Comparison of ENCODE assay signal across 20 cellular contexts in the genomic region with DNA sequence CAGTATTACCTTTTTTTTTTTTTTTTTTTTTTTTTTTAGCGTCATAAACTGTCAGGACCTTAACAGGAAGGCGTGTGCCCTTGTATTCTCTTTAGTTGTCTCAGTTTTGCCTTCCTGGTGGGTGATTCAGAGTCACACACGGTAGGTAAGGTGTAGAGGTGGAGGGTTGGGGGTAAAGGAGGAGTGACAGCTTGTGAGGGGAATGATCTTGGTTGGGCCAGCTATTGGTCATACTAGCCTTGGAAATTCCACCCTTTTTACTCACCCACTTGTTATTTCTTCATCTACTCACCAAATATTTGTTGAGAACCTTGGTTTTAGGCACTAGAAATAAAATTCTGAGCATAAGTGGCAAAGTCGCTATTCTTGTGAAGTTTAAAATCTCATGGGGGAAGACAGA. TPM values are rescaled to one million over a fixed set of nuclear protein-coding genes. Genes with fewer than 3 reads are reported as not detected.
A peak's percentile ranks its signal among the peaks of the same experiment; 100 is the strongest.
DNase-seq lines count a peak whose midpoint lies in the region; ATAC-seq and TF ChIP-seq lines count a peak whose summit lies in the region.
"Had no signal": no experiment of that assay in that cellular context is flagged by ENCODE, and none has a peak within 500 bp of the region (broad histone marks: within the 10 kb centered on the region; RNA-seq: fewer than 3 reads in every experiment).

No MANE protein-coding gene starts in this region.

- no peaks in the 10 kb centered on the region for H3F3A ChIP-seq in PC-3 (ENCODE audit: low read length, unreplicated experiment)

- H3K27ac ChIP-seq in mammary epithelial cell (ENCODE audit: insufficient read depth, low read depth, low read length) (no peak overlapping the region), breast epithelium (no peak overlapping the region), PC-3 (ENCODE audit: low read length) (no peak overlapping the region), tibial nerve (no peak overlapping the region)
- H3K27ac ChIP-seq: 22Rv1, HL-60, RWPE1, SJCRH30 had no signal

- no peaks in the 10 kb centered on the region for H3K9me2 ChIP-seq in PC-3 (replicated peaks; ENCODE audit: low read length)

- DNase-seq in mammary epithelial cell (peak; percentile 54), breast epithelium (ENCODE audit: low spot score in 2 of 2) (no peak), PC-3 (peak; percentile 38), fibroblast of mammary gland (ENCODE audit: low read depth) (peak; percentile 22), tibial nerve (ENCODE audit: low spot score in 2 of 2) (no peak), amniotic stem cell (lab: John Stamatoyannopoulos, UW) (no peak)
- no peak for DNase-seq in stimulated activated CD4-positive, alpha-beta T cell treated with anti-CD3 and anti-CD28 coated beads, Interleukin-4, amount 100 ng/mL, for 24 hours
- DNase-seq: C1 segment of cervical spinal cord, H9, KG1, NCI-H1436 treated with DMSO at 0.1 percent for 48 hours, NCI-H2029 treated with DMSO at 0.1 percent for 48 hours, NCI-H2171 treated with DMSO at 0.1 percent for 48 hours, NCI-H446 treated with DMSO at 0.1 percent for 48 hours, NCI-H748 treated with DMSO at 0.1 percent for 48 hours, SJCRH30 had no signal

- dilution Hi-C loops in mammary epithelial cell (cut with HindIII; ENCODE audit: low sequenced_read_pairs), result no loop called here

- H3K79me2 ChIP-seq in mammary epithelial cell (ENCODE audit: insufficient read depth, low read length) (no peaks in the 10 kb centered on the region), PC-3 (ENCODE audit: low read length) (no peaks in the 10 kb centered on the region)

- no peak for TF ChIP-seq CTCF in mammary epithelial cell (conservative IDR thresholded peaks at IDR 0.05 in 1 of 2, IDR thresholded peaks at IDR 0.05 in 1 of 2; ENCODE audit: extremely low read depth in 1 of 2, insufficient read depth in 1 of 2, low read depth in 1 of 2, low read length in 2 of 2)
- TF ChIP-seq CTCF in breast epithelium (IDR thresholded peaks at IDR 0.05), result no peak
- TF ChIP-seq CTCF in PC-3 (conservative IDR thresholded peaks at IDR 0.05; ENCODE audit: low read depth, low read length), result no peak
- TF ChIP-seq CTCF in fibroblast of mammary gland (conservative IDR thresholded peaks at IDR 0.05; ENCODE audit: control insufficient read depth, insufficient read depth, low read depth, low read length), result no peak
- no peak for TF ChIP-seq CTCF in tibial nerve (IDR thresholded peaks at IDR 0.05)

- H3K36me3 ChIP-seq in mammary epithelial cell (ENCODE audit: insufficient read depth, low read length), result no peaks in the 10 kb centered on the region
- no peaks in the 10 kb centered on the region for H3K36me3 ChIP-seq in breast epithelium
- H3K36me3 ChIP-seq in PC-3 (ENCODE audit: low read depth, low read length), result no peaks in the 10 kb centered on the region
- no peaks in the 10 kb centered on the region for H3K36me3 ChIP-seq in tibial nerve
- H3K36me3 ChIP-seq: SJCRH30 had no signal

- intact Hi-C loops in mammary epithelial cell (cut with micrococcal nuclease), result loop anchor here (5.0 kb wide), 2 partner anchors 72 to 808 kb away; partner anchors contain the start of gene ZNF407
- intact Hi-C loops in breast epithelium (cut with DNase I; ENCODE audit: low total_unique reads), result no loop called here
- intact Hi-C loops in PC-3 (cut with micrococcal nuclease), result no loop called here

- H2AFZ ChIP-seq in mammary epithelial cell (ENCODE audit: low read depth, low read length) (no peak overlapping the region), PC-3 (ENCODE audit: low read length) (no peak overlapping the region)

- no TSS peak for BruUV-seq in mammary epithelial cell (replicated peaks; lab: Mats Ljungman, UMichigan)
- BruUV-seq in PC-3 (replicated peaks; lab: Mats Ljungman, UMichigan), result no TSS peak

- CTCF ChIA-PET in mammary epithelial cell (lab: Charles Lee; ENCODE audit: low non-redundant PET) (no interaction called here), PC-3 (lab: Charles Lee) (no interaction called here)

- H3K4me3 ChIP-seq in mammary epithelial cell (replicated peaks in 1 of 3; ENCODE audit: insufficient read depth in 1 of 3, low read depth in 2 of 3, low read length in 3 of 3), result no peak overlapping the region
- no peak overlapping the region for H3K4me3 ChIP-seq in breast epithelium
- H3K4me3 ChIP-seq in PC-3 (ENCODE audit: low read length), result no peak overlapping the region
- no peak overlapping the region for H3K4me3 ChIP-seq in fibroblast of mammary gland (ENCODE audit: control insufficient read depth, low read depth, low read length)
- no peak overlapping the region for H3K4me3 ChIP-seq in tibial nerve
- H3K4me3 ChIP-seq: SJCRH30 had no signal

- WGBS in mammary epithelial cell (ENCODE audit: low coverage, missing lambda C conversion rate), result 75% methylated on average over 4 of the region's 4 CpGs
- 94 to 96% methylated on average over 4 of the region's 4 CpGs for WGBS in tibial nerve, 2 donors

- H3K4me1 ChIP-seq in mammary epithelial cell (ENCODE audit: insufficient read depth, low read length), result peaks cover 27% of the 10 kb centered on the region
- H3K4me1 ChIP-seq in breast epithelium, result no peaks in the 10 kb centered on the region
- H3K4me1 ChIP-seq in PC-3 (ENCODE audit: insufficient read depth, low read length), result peaks cover 38% of the 10 kb centered on the region
- H3K4me1 ChIP-seq in tibial nerve, result peaks cover 0 to 14% (median 0%) of the 10 kb centered on the region in 4 donors

- ATAC-seq in PC-3 (no peak), GM21526 (IDR thresholded peaks at IDR 0.05; ENCODE audit: low FRiP score, unreplicated experiment) (no peak)

- H3K9me3 ChIP-seq in mammary epithelial cell (replicated peaks; ENCODE audit: insufficient read depth, low read length), result no peaks in the 10 kb centered on the region
- H3K9me3 ChIP-seq in breast epithelium, result no peaks in the 10 kb centered on the region
- H3K9me3 ChIP-seq in PC-3 (ENCODE audit: low read length), result no peaks in the 10 kb centered on the region
- H3K9me3 ChIP-seq in tibial nerve, result no peaks in the 10 kb centered on the region
- H3K9me3 ChIP-seq: SJCRH30 had no signal

- H3K27me3 ChIP-seq in mammary epithelial cell (ENCODE audit: insufficient read depth, low read length) (no peaks in the 10 kb centered on the region), breast epithelium (no peaks in the 10 kb centered on the region), PC-3 (ENCODE audit: low read length) (peaks cover 21% of the 10 kb centered on the region), tibial nerve (no peaks in the 10 kb centered on the region)
- H3K27me3 ChIP-seq: SJCRH30 had no signal

- POLR2A ChIA-PET in PC-3 (lab: Charles Lee; ENCODE audit: unreplicated experiment), result no interaction called here

- H3K4me2 ChIP-seq in mammary epithelial cell (ENCODE audit: insufficient read depth, low read depth, low read length), result no peak overlapping the region
- H3K4me2 ChIP-seq in PC-3 (ENCODE audit: low read length), result no peak overlapping the region

- no peak for TF ChIP-seq EP300 in tibial nerve (IDR thresholded peaks at IDR 0.05)

- H4K20me1 ChIP-seq in mammary epithelial cell (ENCODE audit: insufficient read depth, low read length) (no peaks in the 10 kb centered on the region), PC-3 (ENCODE audit: low read length) (no peaks in the 10 kb centered on the region)

- no peak for TF ChIP-seq POLR2A in breast epithelium (IDR thresholded peaks at IDR 0.05)
- TF ChIP-seq POLR2A in tibial nerve (IDR thresholded peaks at IDR 0.05), result no peak

- no peak overlapping the region for H3K9ac ChIP-seq in mammary epithelial cell (ENCODE audit: insufficient read depth, low read length)
- no peak overlapping the region for H3K9ac ChIP-seq in PC-3 (ENCODE audit: low read length)

- in situ Hi-C loops in mammary epithelial cell (cut with MboI; ENCODE audit: low sequenced_read_pairs in 2 of 2), result no loop called here

RNA-seq across cellular contexts. Expression of gene SMIM21, which starts 22.2 kb away (rescaled TPM):
- total RNA-seq in mammary epithelial cell (not detected), breast epithelium (not detected), PC-3 (2014; rRNA removed) (not detected in 2 replicates), tibial nerve (not detected)
- polyA plus RNA-seq in mammary epithelial cell, result not detected
- not detected for polyA minus RNA-seq in mammary epithelial cell
- total RNA-seq: H9, SJCRH30 had no signal

Comparison
In these comparisons a context has a peak if more than half of its experiments do, and no peak if none do; other contexts are left out.
1. DNase-seq: peak in mammary epithelial cell (single experiment), PC-3 (single experiment) and fibroblast of mammary gland (single experiment); none in breast epithelium (0 of 2), tibial nerve (0 of 2), stimulated activated CD4-positive, alpha-beta T cell treated with anti-CD3 and anti-CD28 coated beads, Interleukin-4, amount 100 ng/mL, for 24 hours (single experiment) and amniotic stem cell (single experiment).